18 cellular contexts compared by ENCODE assay signal in genomic region chr15:68709826-68710225, GRCh38.
A peak's percentile ranks its signal among the peaks of the same experiment; 100 is the strongest.
DNase-seq lines count a peak whose midpoint lies in the region; ATAC-seq lines count a peak whose summit lies in the region.
"Had no signal": no experiment of that assay in that cellular context is flagged by ENCODE, and none has a peak within 500 bp of the region (broad histone marks: within the 10 kb centered on the region; RNA-seq: fewer than 3 reads in every experiment).

No MANE protein-coding gene starts in this region.

- H3K9ac ChIP-seq in BLaER1 = no peak overlapping the region
- H3K9ac ChIP-seq in Karpas-422 (ENCODE audit: low read length) = no peak overlapping the region
- H3K9ac ChIP-seq: BLaER1 treated with 17β-estradiol and CSF1 and Interleukin-3, amounts not matched to agents 10 nM and 100 nM; GM23248 had no signal

- H3K4me1 ChIP-seq in BLaER1 = peaks cover 15% of the 10 kb centered on the region
- no peaks in the 10 kb centered on the region for H3K4me1 ChIP-seq in Karpas-422 (ENCODE audit: low read length)

- H2AFZ ChIP-seq in Karpas-422 (ENCODE audit: low read length) = no peak overlapping the region
- H2AFZ ChIP-seq: GM23248 had no signal

- no peaks in the 10 kb centered on the region for H3K9me3 Mint-ChIP-seq in memory B cell
- H3K9me3 Mint-ChIP-seq: CD14-positive monocyte; CD4-positive, alpha-beta T cell; CD8-positive, alpha-beta memory T cell had no signal

- H3K36me3 Mint-ChIP-seq in memory B cell = no peaks in the 10 kb centered on the region
- H3K36me3 Mint-ChIP-seq: CD14-positive monocyte; CD8-positive, alpha-beta memory T cell had no signal

- H3K27me3 Mint-ChIP-seq in memory B cell = peaks cover 10% of the 10 kb centered on the region
- H3K27me3 Mint-ChIP-seq: CD4-positive, alpha-beta T cell had no signal

- H3K4me2 ChIP-seq in BLaER1 (no peak overlapping the region), Karpas-422 (ENCODE audit: low read depth, low read length, poor library complexity, severe bottlenecking) (no peak overlapping the region)
- H3K4me2 ChIP-seq: BLaER1 treated with 17β-estradiol and CSF1 and Interleukin-3, amounts not matched to agents 10 nM and 100 nM had no signal

- H3K4me3 Mint-ChIP-seq in memory B cell = no peak overlapping the region
- H3K4me3 Mint-ChIP-seq: CD14-positive monocyte; CD4-positive, alpha-beta T cell; CD8-positive, alpha-beta memory T cell had no signal

- H3K9me3 ChIP-seq in BLaER1 (no peaks in the 10 kb centered on the region), Karpas-422 (ENCODE audit: low read length) (no peaks in the 10 kb centered on the region)
- H3K9me3 ChIP-seq: BLaER1 treated with 17β-estradiol and CSF1 and Interleukin-3, amounts not matched to agents 10 nM and 100 nM had no signal

- H3K27me3 ChIP-seq in BLaER1 (no peaks in the 10 kb centered on the region), Karpas-422 (ENCODE audit: low read length) (no peaks in the 10 kb centered on the region)
- H3K27me3 ChIP-seq: BLaER1 treated with 17β-estradiol and CSF1 and Interleukin-3, amounts not matched to agents 10 nM and 100 nM had no signal

- peak overlapping the region; percentile 41 for H3K27ac Mint-ChIP-seq in memory B cell
- H3K27ac Mint-ChIP-seq: CD14-positive monocyte; CD4-positive, alpha-beta T cell; CD8-positive, alpha-beta memory T cell had no signal

- ATAC-seq in memory B cell (ENCODE audit: low read depth) = no peak
- ATAC-seq in HG02610 (IDR thresholded peaks at IDR 0.05; ENCODE audit: unreplicated experiment) = no peak
- ATAC-seq: GM12878 had no signal

- H3K79me2 ChIP-seq in Karpas-422 (ENCODE audit: low read length) = no peaks in the 10 kb centered on the region

- H3K36me3 ChIP-seq in BLaER1 = peaks cover 48% of the 10 kb centered on the region
- H3K36me3 ChIP-seq in Karpas-422 (ENCODE audit: insufficient read depth, low read length) = no peaks in the 10 kb centered on the region

- H3K27ac ChIP-seq in BLaER1 (0 out of 2 replicates have a peak overlapping the region, but pooled peaks have one; percentile 18), Karpas-422 (ENCODE audit: low read length) (no peak overlapping the region)
- H3K27ac ChIP-seq: BLaER1 treated with 17β-estradiol and CSF1 and Interleukin-3, amounts not matched to agents 10 nM and 100 nM; GM23248 had no signal

- no peaks in the 10 kb centered on the region for H3K4me1 Mint-ChIP-seq in memory B cell
- H3K4me1 Mint-ChIP-seq: CD8-positive, alpha-beta memory T cell had no signal

- DNase-seq in Karpas-422 (peak; percentile 16), memory B cell (ENCODE audit: low spot score in 2 of 2) (no peak), NCI-H1694 (lab: John Stamatoyannopoulos, UW) (no peak)
- DNase-seq in activated CD4-positive, alpha-beta T cell treated with anti-CD3 and anti-CD28 coated beads for 1 hour = no peak
- DNase-seq: CD4-positive, alpha-beta T cell; CD8-positive, alpha-beta memory T cell; DMS 273 treated with DMSO at 0.1 percent for 48 hours; DMS79; EL; GDM1; GM23248; H7; HCEC 1CT had no signal

- H4K20me1 ChIP-seq in BLaER1 (no peaks in the 10 kb centered on the region), Karpas-422 (ENCODE audit: insufficient read depth, low read depth, low read length) (no peaks in the 10 kb centered on the region)

- H3K4me3 ChIP-seq in BLaER1 (no peak overlapping the region), Karpas-422 (ENCODE audit: low read length) (no peak overlapping the region)
- H3K4me3 ChIP-seq: BLaER1 treated with 17β-estradiol and CSF1 and Interleukin-3, amounts not matched to agents 10 nM and 100 nM; GM12878; GM23248 had no signal

- H3K9me2 ChIP-seq in Karpas-422 (replicated peaks; ENCODE audit: insufficient read depth, low read length) = no peaks in the 10 kb centered on the region
